ENCODE assay signal across 14 cellular contexts in genomic region chr10:3249292-3249889, GRCh38.
A peak's percentile ranks its signal among the peaks of the same experiment; 100 is the strongest.
DNase-seq lines count a peak whose midpoint lies in the region; ATAC-seq and TF ChIP-seq lines count a peak whose summit lies in the region.
"Had no signal": no experiment of that assay in that cellular context is flagged by ENCODE, and none has a peak within 500 bp of the region (broad histone marks: within the 10 kb centered on the region; RNA-seq: fewer than 3 reads in every experiment).

No MANE protein-coding gene starts in this region.

- H3K4me3 Mint-ChIP-seq in osteocyte (ENCODE audit: unreplicated experiment) = peak overlapping the region; percentile 61
- H3K4me3 Mint-ChIP-seq in activated T-helper 2 cell treated with anti-CD3 and anti-CD28 coated beads, Interferon-gamma antibody, Interleukin-2, Interleukin-4, amounts not matched to agents 10 μg/mL and 5 μg/mL and 100 μg/mL, durations not matched to agents 14 hours and 24 hours and 36 hours (ENCODE audit: low read depth) = no peak overlapping the region
- H3K4me3 Mint-ChIP-seq: activated naive CD8-positive, alpha-beta T cell had no signal

- H3K4me1 ChIP-seq in ACC112 (ENCODE audit: control insufficient read depth, insufficient read depth, low read length, unreplicated experiment) (peaks cover 9% of the 10 kb centered on the region), SJSA1 (replicated peaks) (peaks cover 28% of the 10 kb centered on the region)

- TF ChIP-seq CTCF in osteocyte (IDR thresholded peaks at IDR 0.05) = no peak

- H3K4me3 ChIP-seq in ACC112 (ENCODE audit: low read depth, low read length) = peak overlapping the region; percentile 22; the same call in 1 of the 2 replicates
- no peak overlapping the region for H3K4me3 ChIP-seq in SJSA1
- H3K4me3 ChIP-seq: GM12878, K562 had no signal

- H3K4me1 Mint-ChIP-seq in osteocyte (ENCODE audit: unreplicated experiment) = peaks cover 21% of the 10 kb centered on the region
- H3K4me1 Mint-ChIP-seq in activated T-helper 2 cell treated with anti-CD3 and anti-CD28 coated beads, Interferon-gamma antibody, Interleukin-2, Interleukin-4, amounts not matched to agents 10 μg/mL and 5 μg/mL and 100 μg/mL, durations not matched to agents 14 hours and 24 hours and 36 hours (ENCODE audit: low read depth) = peaks cover 3% of the 10 kb centered on the region

- no peaks in the 10 kb centered on the region for H3K79me2 ChIP-seq in ACC112 (ENCODE audit: control insufficient read depth, insufficient read depth, low read length, unreplicated experiment)

- H3K27ac ChIP-seq in ACC112 (ENCODE audit: low read depth, low read length) = peak overlapping the region; percentile 83
- peak overlapping the region; percentile 95 for H3K27ac ChIP-seq in SJSA1
- H3K27ac ChIP-seq in epithelial cell of prostate = peak overlapping the region; percentile 50

- H3K36me3 ChIP-seq in ACC112 (ENCODE audit: insufficient read depth, low read length) (no peaks in the 10 kb centered on the region), SJSA1 (no peaks in the 10 kb centered on the region)

- H3K27me3 Mint-ChIP-seq in osteocyte (ENCODE audit: unreplicated experiment) = no peaks in the 10 kb centered on the region
- peaks cover 56% of the 10 kb centered on the region for H3K27me3 Mint-ChIP-seq in activated T-helper 2 cell treated with anti-CD3 and anti-CD28 coated beads, Interferon-gamma antibody, Interleukin-2, Interleukin-4, amounts not matched to agents 10 μg/mL and 5 μg/mL and 100 μg/mL, durations not matched to agents 14 hours and 24 hours and 36 hours (ENCODE audit: low read depth)

- DNase-seq in SJSA1 (ENCODE audit: low read depth in 1 of 2, low spot score in 2 of 2) (no peak), epithelial cell of prostate (ENCODE audit: low read depth, low spot score) (no peak), osteocyte (ENCODE audit: extremely low spot score, unreplicated experiment) (no peak), NOMO-1 treated with DMSO at 0.1 percent for 48 hours (lab: John Stamatoyannopoulos, UW; ENCODE audit: unreplicated experiment) (no peak), ureter (ENCODE audit: low spot score) (no peak)
- no peak for DNase-seq in activated T-helper 2 cell treated with anti-CD3 and anti-CD28 coated beads, Interferon-gamma antibody, Interleukin-2, Interleukin-4, amounts not matched to agents 10 μg/mL and 5 μg/mL and 100 μg/mL, durations not matched to agents 14 hours and 24 hours and 36 hours (ENCODE audit: low spot score)
- DNase-seq: DND-41, NCI-H2107, right cardiac atrium had no signal

- peak overlapping the region; percentile 87 for H2AFZ ChIP-seq in ACC112 (ENCODE audit: low read length, unreplicated experiment)

- ATAC-seq in GM18519 (IDR thresholded peaks at IDR 0.05; ENCODE audit: low FRiP score, unreplicated experiment) = no peak
- ATAC-seq: GM12878 had no signal

- H3K27ac Mint-ChIP-seq in osteocyte (ENCODE audit: unreplicated experiment) = peak overlapping the region; percentile 99
- no peak overlapping the region for H3K27ac Mint-ChIP-seq in activated T-helper 2 cell treated with anti-CD3 and anti-CD28 coated beads, Interferon-gamma antibody, Interleukin-2, Interleukin-4, amounts not matched to agents 10 μg/mL and 5 μg/mL and 100 μg/mL, durations not matched to agents 14 hours and 24 hours and 36 hours
- H3K27ac Mint-ChIP-seq: activated naive CD8-positive, alpha-beta T cell had no signal

- intact Hi-C loops in activated T-helper 2 cell treated with anti-CD3 and anti-CD28 coated beads, Interferon-gamma antibody, Interleukin-2, Interleukin-4, amounts not matched to agents 10 μg/mL and 5 μg/mL and 100 μg/mL, durations not matched to agents 14 hours and 24 hours and 36 hours (cut with micrococcal nuclease) = no loop called here

- peaks cover 17% of the 10 kb centered on the region; the same call in 1 of the 2 replicates for H3K27me3 ChIP-seq in ACC112 (ENCODE audit: insufficient read depth, low read length)
- H3K27me3 ChIP-seq in SJSA1 (replicated peaks) = no peaks in the 10 kb centered on the region

- H3K9me3 Mint-ChIP-seq in osteocyte (ENCODE audit: unreplicated experiment) = no peaks in the 10 kb centered on the region
- H3K9me3 Mint-ChIP-seq in activated T-helper 2 cell treated with anti-CD3 and anti-CD28 coated beads, Interferon-gamma antibody, Interleukin-2, Interleukin-4, amounts not matched to agents 10 μg/mL and 5 μg/mL and 100 μg/mL, durations not matched to agents 14 hours and 24 hours and 36 hours = no peaks in the 10 kb centered on the region

- no peaks in the 10 kb centered on the region for H3K36me3 Mint-ChIP-seq in osteocyte (ENCODE audit: unreplicated experiment)
- H3K36me3 Mint-ChIP-seq in activated T-helper 2 cell treated with anti-CD3 and anti-CD28 coated beads, Interferon-gamma antibody, Interleukin-2, Interleukin-4, amounts not matched to agents 10 μg/mL and 5 μg/mL and 100 μg/mL, durations not matched to agents 14 hours and 24 hours and 36 hours (ENCODE audit: low read depth) = no peaks in the 10 kb centered on the region
- H3K36me3 Mint-ChIP-seq: activated naive CD8-positive, alpha-beta T cell had no signal

- no peaks in the 10 kb centered on the region for H3K9me3 ChIP-seq in SJSA1 (replicated peaks)
